In genomic region chr7:150900675-150901074, GRCh38 we compare ENCODE assay signal across 1 cellular context.
TF ChIP-seq lines count a peak whose summit lies in the region.

No MANE protein-coding gene starts in this region.

TF ChIP-seq in H1, 55 proteins besides CTCF, POLR2A, EP300 and RAD21:
- TF ChIP-seq KDM4A (IDR thresholded peaks at IDR 0.05; ENCODE audit: low read depth, low read length, severe bottlenecking) = no peak
- TF ChIP-seq USF2 (IDR thresholded peaks at IDR 0.05; ENCODE audit: low read length) = no peak
- no peak for TF ChIP-seq E2F6 (IDR thresholded peaks at IDR 0.05)
- TF ChIP-seq BACH1 (IDR thresholded peaks at IDR 0.05; ENCODE audit: low read length) = no peak
